Comparison of ENCODE assay signal across 24 cellular contexts in genomic region chr18:5646739-5647138, GRCh38.
"Had no signal": no experiment of that assay in that cellular context is flagged by ENCODE, and none has a peak within 500 bp of the region (broad histone marks: within the 10 kb centered on the region; RNA-seq: fewer than 3 reads in every experiment).

No MANE protein-coding gene starts in this region.

- H2AFZ ChIP-seq: parathyroid adenoma had no signal

- H3K4me3 Mint-ChIP-seq: endodermal cell; naive B cell; nephron progenitor cell; stimulated activated naive B cell treated with anti-CD40 and anti-IgM and Interleukin-4, amounts not matched to agents 10 μg/mL and 1 μg/mL and 100 μg/mL, for 72 hours; stimulated activated naive CD8-positive, alpha-beta T cell treated with anti-CD3 and anti-CD28 coated beads, Interleukin-15, amount 100 ng/mL, for 72 hours had no signal

- H3K9ac ChIP-seq: parathyroid adenoma had no signal

- H3K9me3 Mint-ChIP-seq: naive B cell; stimulated activated naive B cell treated with anti-CD40 and anti-IgM and Interleukin-4, amounts not matched to agents 10 μg/mL and 1 μg/mL and 100 μg/mL, for 72 hours; stimulated activated naive CD8-positive, alpha-beta T cell treated with anti-CD3 and anti-CD28 coated beads, Interleukin-15, amount 100 ng/mL, for 72 hours had no signal

- H3K79me2 ChIP-seq: parathyroid adenoma had no signal

- ATAC-seq: gastrocnemius medialis; left colon; left ventricle myocardium superior; sciatic nerve; stimulated activated naive B cell treated with anti-CD40 and anti-IgM and Interleukin-4, amounts not matched to agents 10 μg/mL and 1 μg/mL and 100 μg/mL, for 72 hours; stimulated activated naive CD8-positive, alpha-beta T cell treated with anti-CD3 and anti-CD28 coated beads, Interleukin-15, amount 100 ng/mL, for 72 hours had no signal

- H3K27me3 Mint-ChIP-seq: stimulated activated naive CD8-positive, alpha-beta T cell treated with anti-CD3 and anti-CD28 coated beads, Interleukin-15, amount 100 ng/mL, for 72 hours had no signal

- H3K27ac ChIP-seq: coronary artery, gastrocnemius medialis, parathyroid adenoma, prostate gland, testis, tibial nerve had no signal

- H3K9me3 ChIP-seq: gastrocnemius medialis, prostate gland, testis, tibial nerve had no signal

- H3K36me3 Mint-ChIP-seq: naive B cell; stimulated activated naive B cell treated with anti-CD40 and anti-IgM and Interleukin-4, amounts not matched to agents 10 μg/mL and 1 μg/mL and 100 μg/mL, for 72 hours had no signal

- H3K4me1 Mint-ChIP-seq: naive B cell; stimulated activated naive B cell treated with anti-CD40 and anti-IgM and Interleukin-4, amounts not matched to agents 10 μg/mL and 1 μg/mL and 100 μg/mL, for 72 hours; stimulated activated naive CD8-positive, alpha-beta T cell treated with anti-CD3 and anti-CD28 coated beads, Interleukin-15, amount 100 ng/mL, for 72 hours had no signal

- H3K4me3 ChIP-seq: coronary artery, gastrocnemius medialis, lung, prostate gland, testis, tibial nerve had no signal

- FAIRE-seq: endothelial cell of umbilical vein, keratinocyte had no signal

- H3K4me1 ChIP-seq: gastrocnemius medialis, prostate gland, testis, tibial nerve had no signal

- H3K27me3 ChIP-seq: gastrocnemius medialis, testis, tibial nerve had no signal

- H3K27ac Mint-ChIP-seq: endodermal cell; naive B cell; nephron progenitor cell; stimulated activated naive B cell treated with anti-CD40 and anti-IgM and Interleukin-4, amounts not matched to agents 10 μg/mL and 1 μg/mL and 100 μg/mL, for 72 hours; stimulated activated naive CD8-positive, alpha-beta T cell treated with anti-CD3 and anti-CD28 coated beads, Interleukin-15, amount 100 ng/mL, for 72 hours had no signal

- H3K36me3 ChIP-seq: gastrocnemius medialis, prostate gland, tibial nerve had no signal

- DNase-seq: effector CD4-positive, alpha-beta T cell; endodermal cell; erythroblast; gastrocnemius medialis; glutamatergic neuron; left colon; left ventricle myocardium superior; mesenchymal stem cell; naive B cell; nephron progenitor cell; retina; stimulated activated CD4-positive, alpha-beta T cell treated with anti-CD3 and anti-CD28 coated beads, Interleukin-2, amount 100 ng/mL, for 24 hours; stimulated activated CD4-positive, alpha-beta T cell treated with anti-CD3 and anti-CD28 coated beads, Interleukin-4, amount 100 ng/mL, for 4 hours; stimulated activated naive B cell treated with anti-CD40 and anti-IgM and Interleukin-4, amounts not matched to agents 10 μg/mL and 1 μg/mL and 100 μg/mL, for 72 hours; stimulated activated naive CD8-positive, alpha-beta T cell treated with anti-CD3 and anti-CD28 coated beads, Interleukin-15, amount 100 ng/mL, for 72 hours; testis had no signal
